ENCODE assay signal across 12 cellular contexts in the genomic region with DNA sequence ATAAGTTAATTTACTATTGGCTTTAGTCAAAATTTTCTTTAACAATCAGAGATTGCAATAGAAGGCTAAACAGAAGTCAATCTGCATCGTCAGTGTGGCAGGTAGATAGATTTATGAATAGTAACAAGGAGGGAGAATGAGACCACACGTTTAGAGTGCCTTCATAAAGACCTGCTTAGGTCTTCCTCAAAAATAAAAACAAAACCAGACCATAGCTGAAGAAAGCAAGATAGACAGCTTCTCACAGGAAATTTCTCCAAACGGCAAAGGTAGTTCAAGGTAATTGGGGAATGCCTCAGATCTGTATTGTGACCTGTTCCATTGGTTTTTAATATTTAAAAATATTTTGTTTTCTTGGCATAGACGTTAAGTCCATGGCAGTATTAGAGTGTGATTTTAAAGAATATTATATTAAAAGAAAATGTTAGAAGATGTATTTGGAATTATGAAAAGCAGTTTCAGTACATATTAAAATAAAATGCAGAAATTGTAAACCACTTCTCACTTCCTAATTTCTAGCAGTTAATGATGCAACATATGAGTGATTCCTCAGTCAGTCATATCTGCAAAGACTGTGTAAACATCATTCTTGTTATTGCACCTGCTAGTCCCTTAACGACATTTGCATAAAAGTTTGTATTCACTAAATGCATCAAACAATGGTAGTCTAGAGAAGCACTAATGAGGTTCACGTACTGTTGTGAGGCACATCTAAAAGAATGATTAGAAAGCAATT.
DNase-seq lines count a peak whose midpoint lies in the region; ATAC-seq and TF ChIP-seq lines count a peak whose summit lies in the region.
"Had no signal": no experiment of that assay in that cellular context is flagged by ENCODE, and none has a peak within 500 bp of the region (broad histone marks: within the 10 kb centered on the region; RNA-seq: fewer than 3 reads in every experiment).

No MANE protein-coding gene starts in this region.

- H4K20me1 ChIP-seq in OCI-LY3 (ENCODE audit: insufficient read depth, low read length), result no peaks in the 10 kb centered on the region

- TF ChIP-seq CTCF in GM13977 (IDR thresholded peaks at IDR 0.05; ENCODE audit: extremely low read depth, insufficient read depth, missing control alignments) (no peak), OCI-LY3 (IDR thresholded peaks at IDR 0.05; ENCODE audit: low read depth, low read length) (no peak)

- ATAC-seq in GM21515 (IDR thresholded peaks at IDR 0.05; ENCODE audit: unreplicated experiment) (peak; percentile 98), HG03196 (IDR thresholded peaks at IDR 0.05; ENCODE audit: unreplicated experiment) (peak; percentile 77)
- ATAC-seq: left lung had no signal

- H3K27me3 ChIP-seq in OCI-LY3 (ENCODE audit: low read depth, low read length), result peaks cover 15% of the 10 kb centered on the region; the same call in 1 of the 2 replicates
- H3K27me3 ChIP-seq: left lung, sigmoid colon had no signal

- H3K9me3 ChIP-seq in OCI-LY3 (ENCODE audit: insufficient read depth, low read length), result no peaks in the 10 kb centered on the region
- H3K9me3 ChIP-seq: left lung, sigmoid colon had no signal

- no peak overlapping the region for H3K27ac ChIP-seq in OCI-LY3 (ENCODE audit: low read length)
- H3K27ac ChIP-seq: epithelial cell of prostate, left lung, sigmoid colon had no signal

- H3K4me1 ChIP-seq in OCI-LY3 (ENCODE audit: low read length), result peaks cover 32% of the 10 kb centered on the region

- no peaks in the 10 kb centered on the region for H3K36me3 ChIP-seq in OCI-LY3 (replicated peaks; ENCODE audit: low read depth, low read length)
- H3K36me3 ChIP-seq: left lung, sigmoid colon had no signal

- in situ Hi-C loops in GM13977 (cut with MboI; ENCODE audit: low pct_unique_long_range_greater_than_20kb, low sequenced_read_pairs, unreplicated experiment), result no loop called here

- H3K9ac ChIP-seq in OCI-LY3 (ENCODE audit: low read length), result no peak overlapping the region

- DNase-seq in GM13977 (ENCODE audit: low spot score), result peak; percentile 26
- no peak for DNase-seq in NCI-H1417 treated with DMSO at 0.1 percent for 48 hours (lab: John Stamatoyannopoulos, UW)
- DNase-seq in NCI-H82 treated with DMSO at 0.1 percent for 48 hours (lab: John Stamatoyannopoulos, UW; ENCODE audit: unreplicated experiment), result no peak
- no peak for DNase-seq in NCI-H524 treated with DMSO at 0.1 percent for 48 hours (lab: John Stamatoyannopoulos, UW)
- no peak for DNase-seq in inferior parietal cortex (ENCODE audit: extremely low spot score)
- DNase-seq: HCEC 1CT, left lung, sigmoid colon had no signal

- H3K4me3 ChIP-seq in OCI-LY3 (ENCODE audit: low read length), result peak overlapping the region; percentile 18; the same call in 1 of the 2 replicates
- H3K4me3 ChIP-seq: left lung, sigmoid colon had no signal

- H3K79me2 ChIP-seq in OCI-LY3 (ENCODE audit: low read length), result no peaks in the 10 kb centered on the region

- H2AFZ ChIP-seq in OCI-LY3 (ENCODE audit: low read depth, low read length), result no peak overlapping the region

- H3K4me2 ChIP-seq in OCI-LY3 (ENCODE audit: low read length), result peak overlapping the region; percentile 38
